1 cellular context compared by ENCODE assay signal in genomic region chr1:14263671-14264070, GRCh38.
TF ChIP-seq lines count a peak whose summit lies in the region.

No MANE protein-coding gene starts in this region.

TF ChIP-seq in SK-N-SH treated with all-trans-retinoic acid at 6 μM for 48 hours, 23 proteins besides CTCF, POLR2A, EP300 and RAD21 (continued from another document):
- TF ChIP-seq CREB5 (CRISPR knock-in tag; IDR thresholded peaks at IDR 0.05; ENCODE audit: low read depth) (no peak), CSRNP3 (CRISPR knock-in tag; IDR thresholded peaks at IDR 0.05) (no peak), ZFP30 (CRISPR knock-in tag; IDR thresholded peaks at IDR 0.05) (no peak), ZC3H10 (CRISPR knock-in tag; IDR thresholded peaks at IDR 0.05) (no peak), BACH2 (CRISPR knock-in tag; IDR thresholded peaks at IDR 0.05; ENCODE audit: borderline replicate concordance) (no peak), OSR1 (CRISPR knock-in tag; IDR thresholded peaks at IDR 0.05) (no peak), ESRRG (CRISPR knock-in tag; IDR thresholded peaks at IDR 0.05) (no peak), ZFP3 (CRISPR knock-in tag; IDR thresholded peaks at IDR 0.05) (no peak), ARNTL (CRISPR knock-in tag; IDR thresholded peaks at IDR 0.05; ENCODE audit: borderline replicate concordance, low read depth) (no peak), GLIS3 (CRISPR knock-in tag; IDR thresholded peaks at IDR 0.05) (no peak), PPARA (CRISPR knock-in tag; IDR thresholded peaks at IDR 0.05; ENCODE audit: borderline replicate concordance) (no peak)
TF ChIP-seq in SK-N-SH treated with all-trans-retinoic acid at 6 μM for 48 hours: peak in this region for 0.
